Comparison of ENCODE assay signal across 8 cellular contexts in genomic region chr14:20412422-20412821, GRCh38. TPM values are rescaled to one million over a fixed set of nuclear protein-coding genes. Genes with fewer than 3 reads are reported as not detected.
DNase-seq lines count a peak whose midpoint lies in the region; ATAC-seq and TF ChIP-seq lines count a peak whose summit lies in the region.

No MANE protein-coding gene starts in this region.

- intact Hi-C loops in CD14-positive monocyte (cut with micrococcal nuclease) (loop anchor here in 1 of 2 donors (10.0 kb wide), 1 partner anchor 52 kb away; the partner anchor contains the start of genes PIP4P1 and PNP), MCF 10A (cut with micrococcal nuclease) (loop anchor here (5.0 kb wide), 1 partner anchor 70 kb away; the partner anchor contains the start of gene PARP2), aorta (cut with DNase I) (loop anchor here (2.0 to 5.0 kb wide), 4 partner anchors 45 to 270 kb away; partner anchors contain the start of genes APEX1 (in 2 of the 2) and PARP2 (in 1 of the 2))

- ATAC-seq in GM19452 (IDR thresholded peaks at IDR 0.05; ENCODE audit: unreplicated experiment) (peak; percentile 61), HG03571 (IDR thresholded peaks at IDR 0.05; ENCODE audit: unreplicated experiment) (peak; percentile 64), aorta (ENCODE audit: low FRiP score) (no peak), HG03460 (IDR thresholded peaks at IDR 0.05; ENCODE audit: unreplicated experiment) (no peak)

- CTCF ChIA-PET in MCF 10A (lab: Yijun Ruan, JAX) = interaction anchor here (0.6 to 3.8 kb wide), 5 partner anchors 11 to 182 kb away, joined by 3 to 28 read pairs (median 4); partner anchors contain the start of genes APEX1 and OSGEP

- 0% methylated on average over 8 of the region's 8 CpGs for WGBS in aorta, 2 donors

- H3K4me1 ChIP-seq in aorta (ENCODE audit: control insufficient read depth in 1 of 2, insufficient read depth in 2 of 2, low read length in 2 of 2) = peaks cover 3 to 7% of the 10 kb centered on the region in 2 donors

- TF ChIP-seq CTCF in CD14-positive monocyte (IDR thresholded peaks at IDR 0.05) (no peak), MCF 10A (IDR thresholded peaks at IDR 0.05; ENCODE audit: unreplicated experiment) (no peak)

- H3K9me3 ChIP-seq in aorta (ENCODE audit: control insufficient read depth, low read length) = no peaks in the 10 kb centered on the region

- BruUV-seq in MCF 10A (replicated peaks; lab: Mats Ljungman, UMichigan) = no TSS peak

- no peak for DNase-seq in CD14-positive monocyte (ENCODE audit: low spot score)
- DNase-seq in MCF 10A (ENCODE audit: unreplicated experiment) = no peak
- peak; percentile 26 to 38 for DNase-seq in lung microvascular endothelial cell (ENCODE audit: low read depth in 2 of 2)
- DNase-seq in aorta = no peak
- DNase-seq in activated CD4-positive, CD25-positive, alpha-beta regulatory T cell treated with anti-CD3 and anti-CD28 coated beads, Interleukin-2, amount 50 U/mL, for 72 hours = no peak

- peak overlapping the region; percentile 87 to 96 for H3K4me3 ChIP-seq in aorta (ENCODE audit: low read length in 2 of 2)

- H3K27me3 ChIP-seq in aorta (ENCODE audit: control insufficient read depth in 1 of 2, insufficient read depth in 2 of 2, low read length in 1 of 2) = no peaks in the 10 kb centered on the region

- H3K9me3 Mint-ChIP-seq in CD14-positive monocyte (no peaks in the 10 kb centered on the region), MCF 10A (ENCODE audit: unreplicated experiment) (no peaks in the 10 kb centered on the region)

- peak overlapping the region in 1 of 2 donors; percentile 84 for H3K27ac ChIP-seq in aorta (ENCODE audit: low read depth in 1 of 2, low read length in 2 of 2)

- POLR2A ChIA-PET in MCF 10A (lab: Yijun Ruan, JAX) = interaction anchor here (0.8 to 5.6 kb wide), 15 partner anchors 11 to 272 kb away, joined by 3 to 77 read pairs (median 11); partner anchors contain the start of genes APEX1, CCNB1IP1, OSGEP and PARP2

- peaks cover 0 to 3% of the 10 kb centered on the region in 2 donors for H3K36me3 ChIP-seq in aorta (ENCODE audit: control insufficient read depth in 1 of 2, insufficient read depth in 2 of 2, low read length in 1 of 2)

- peak overlapping the region; percentile 83 to 97 (median 92) for H3K27ac Mint-ChIP-seq in CD14-positive monocyte
- peak overlapping the region; percentile 49 for H3K27ac Mint-ChIP-seq in MCF 10A (ENCODE audit: low read depth, unreplicated experiment)

- H3K27me3 Mint-ChIP-seq in CD14-positive monocyte (ENCODE audit: low read depth in 3 of 3) (peaks cover 0 to 1% (median 0%) of the 10 kb centered on the region in 3 donors), MCF 10A (ENCODE audit: insufficient read depth, unreplicated experiment) (no peaks in the 10 kb centered on the region)

- peak overlapping the region; percentile 97 to 98 for H3K4me3 Mint-ChIP-seq in CD14-positive monocyte
- H3K4me3 Mint-ChIP-seq in MCF 10A (ENCODE audit: unreplicated experiment) = peak overlapping the region; percentile 77

- H3K4me1 Mint-ChIP-seq in CD14-positive monocyte = peaks cover 50% of the 10 kb centered on the region
- peaks cover 7% of the 10 kb centered on the region for H3K4me1 Mint-ChIP-seq in MCF 10A (ENCODE audit: insufficient read depth, unreplicated experiment)

- H3K36me3 Mint-ChIP-seq in CD14-positive monocyte (peaks cover 15 to 17% of the 10 kb centered on the region in 2 donors), MCF 10A (ENCODE audit: insufficient read depth, unreplicated experiment) (peaks cover 8% of the 10 kb centered on the region)

RNA-seq across cellular contexts. Expression of gene TEP1, which starts 0.9 kb away (rescaled TPM):
- polyA plus RNA-seq in CD14-positive monocyte (1 to 10 TPM; 2.3 to 7.1 TPM), aorta (10 to 100 TPM; 10.3 to 28.2 TPM)
- total RNA-seq in MCF 10A (2022) (20.4 and 22.7 TPM in 2 replicates), lung microvascular endothelial cell (21.4 and 30.4 TPM in 2 replicates), aorta (10 to 100 TPM; 49.0 to 62.4 TPM)

RNA-seq across cellular contexts. Expression of gene KLHL33, which starts 23.5 kb away (rescaled TPM):
- polyA plus RNA-seq in CD14-positive monocyte (not detected), aorta (under 1 TPM; 0.25 to 0.41 TPM)
- total RNA-seq in MCF 10A (2022) (0.14 TPM in 1 of 2 replicates, not detected in the other), lung microvascular endothelial cell (under 0.01 TPM in 2 replicates), aorta (1 to 10 TPM in 1 of 2 donors, under 1 TPM in 1; 0.39 to 1.3 TPM)

RNA-seq across cellular contexts. Expression of gene OSGEP, which starts 42.2 kb away (rescaled TPM):
- polyA plus RNA-seq in CD14-positive monocyte = 10 to 100 TPM; 34.7 to 40.0 TPM
- total RNA-seq in MCF 10A (2022) = 27.2 and 34.7 TPM in 2 replicates
- total RNA-seq in lung microvascular endothelial cell = 47.3 and 48.0 TPM in 2 replicates
- total RNA-seq in aorta = 10 to 100 TPM; 27.5 to 40.0 TPM
- polyA plus RNA-seq in aorta = 10 to 100 TPM; 14.9 to 82.1 TPM

RNA-seq across cellular contexts. Expression of gene APEX1, which starts 42.6 kb away (rescaled TPM):
- polyA plus RNA-seq in CD14-positive monocyte (10 to 100 TPM; 69.7 to 85.4 TPM), aorta (100 to 1,000 TPM in 1 of 2 donors, 10 to 100 TPM in 1; 84.8 to 122 TPM)
- total RNA-seq in MCF 10A (2022) (140 and 168 TPM in 2 replicates), lung microvascular endothelial cell (61.1 and 73.4 TPM in 2 replicates), aorta (10 to 100 TPM; 51.1 to 66.0 TPM)

RNA-seq across cellular contexts. Expression of gene PIP4P1, which starts 48.8 kb away (rescaled TPM):
- polyA plus RNA-seq in CD14-positive monocyte (10 to 100 TPM; 19.4 to 21.2 TPM), aorta (10 to 100 TPM; 15.8 to 42.7 TPM)
- total RNA-seq in MCF 10A (2022) (22.5 and 34.9 TPM in 2 replicates), lung microvascular endothelial cell (18.7 and 23.4 TPM in 2 replicates), aorta (10 to 100 TPM; 25.9 to 27.6 TPM)

Comparison
In these comparisons a context has a peak if more than half of its experiments do, and no peak if none do; other contexts are left out.
1. DNase-seq: peak in lung microvascular endothelial cell (2 of 2); none in CD14-positive monocyte (single experiment), MCF 10A (single experiment), aorta (0 of 2) and activated CD4-positive, CD25-positive, alpha-beta regulatory T cell treated with anti-CD3 and anti-CD28 coated beads, Interleukin-2, amount 50 U/mL, for 72 hours (single experiment).
2. ATAC-seq: peak in GM19452 (single experiment) and HG03571 (single experiment); none in aorta (single experiment) and HG03460 (single experiment).